ENCODE assay signal across 11 cellular contexts in genomic region chr19:40217027-40217810, GRCh38. TPM values are rescaled to one million over a fixed set of nuclear protein-coding genes. Genes with fewer than 3 reads are reported as not detected.
DNase-seq lines count a peak whose midpoint lies in the region; ATAC-seq and TF ChIP-seq lines count a peak whose summit lies in the region.
"Had no signal": no experiment of that assay in that cellular context is flagged by ENCODE, and none has a peak within 500 bp of the region (broad histone marks: within the 10 kb centered on the region; RNA-seq: fewer than 3 reads in every experiment).

No MANE protein-coding gene starts in this region.

- no peaks in the 10 kb centered on the region for H3K36me3 Mint-ChIP-seq in activated CD4-positive, alpha-beta T cell treated with anti-CD3 and anti-CD28 coated beads for 36 hours (ENCODE audit: low read depth)

- peaks cover 18 to 69% (median 41%) of the 10 kb centered on the region in 3 donors for H3K27me3 ChIP-seq in stomach

- H3K9me3 Mint-ChIP-seq in activated CD4-positive, alpha-beta T cell treated with anti-CD3 and anti-CD28 coated beads for 36 hours (ENCODE audit: low read depth) = peaks cover 2% of the 10 kb centered on the region

- CTCF ChIA-PET in activated CD4-positive, alpha-beta T cell treated with anti-CD3 and anti-CD28 coated beads for 36 hours (lab: Charles Lee) = interaction anchor here (0.5 to 1.3 kb wide), 6 partner anchors 12 to 78 kb away, joined by 3 to 6 read pairs (median 4); no protein-coding TSS in a partner anchor

- TF ChIP-seq CTCF in fibroblast of the aortic adventitia (IDR thresholded peaks at IDR 0.05; ENCODE audit: insufficient read depth, low read length) (peak; percentile 30), stomach (IDR thresholded peaks at IDR 0.05) (peak in 4 of 7 experiments; percentile 10 to 14 (median 11))

- no peak for TF ChIP-seq POLR2A in stomach (IDR thresholded peaks at IDR 0.05)

- no peak overlapping the region for H3K27ac ChIP-seq in stomach
- H3K27ac ChIP-seq: BLaER1 treated with 17β-estradiol and CSF1 and Interleukin-3, amounts not matched to agents 10 nM and 100 nM had no signal

- peaks cover 0 to 12% (median 10%) of the 10 kb centered on the region in 4 donors for H3K36me3 ChIP-seq in stomach

- intact Hi-C loops in activated CD4-positive, alpha-beta T cell treated with anti-CD3 and anti-CD28 coated beads for 36 hours (cut with DNase I, micrococcal nuclease) = no loop called here
- intact Hi-C loops in stomach (cut with DNase I; ENCODE audit: low total_unique reads) = no loop called here

- H3K4me3 Mint-ChIP-seq in activated CD4-positive, alpha-beta T cell treated with anti-CD3 and anti-CD28 coated beads for 36 hours = no peak overlapping the region

- POLR2A ChIA-PET in activated CD4-positive, alpha-beta T cell treated with anti-CD3 and anti-CD28 coated beads for 36 hours (lab: Charles Lee) = no interaction called here

- H3K4me3 ChIP-seq in fibroblast of the aortic adventitia (ENCODE audit: low read depth, low read length) (no peak overlapping the region), stomach (peak overlapping the region in 1 of 4 donors; percentile 25)

- H3K27me3 Mint-ChIP-seq in activated CD4-positive, alpha-beta T cell treated with anti-CD3 and anti-CD28 coated beads for 36 hours = peaks cover 39% of the 10 kb centered on the region

- H3K4me1 ChIP-seq in stomach = peaks cover 0 to 31% (median 19%) of the 10 kb centered on the region in 4 donors

- no peaks in the 10 kb centered on the region for H3K9me3 ChIP-seq in stomach

- TF ChIP-seq EP300 in stomach (IDR thresholded peaks at IDR 0.05) = no peak

- H3K4me1 Mint-ChIP-seq in activated CD4-positive, alpha-beta T cell treated with anti-CD3 and anti-CD28 coated beads for 36 hours = peaks cover 11% of the 10 kb centered on the region

- 6 to 12% (median 9%) methylated on average over 37 to 54 of the region's 54 CpGs for WGBS in stomach, 5 donors

- no peak overlapping the region for H3K27ac Mint-ChIP-seq in activated CD4-positive, alpha-beta T cell treated with anti-CD3 and anti-CD28 coated beads for 36 hours

- peak; percentile 43 for DNase-seq in activated CD4-positive, alpha-beta T cell treated with anti-CD3 and anti-CD28 coated beads for 36 hours
- no peak for DNase-seq in activated CD4-positive, alpha-beta T cell treated with anti-CD3 and anti-CD28 coated beads for 1 hour
- peak; percentile 97 for DNase-seq in NCI-H748 (lab: John Stamatoyannopoulos, UW; ENCODE audit: unreplicated experiment)
- DNase-seq in fibroblast of the aortic adventitia (ENCODE audit: low read depth) = no peak
- peak; percentile 65 for DNase-seq in stomach
- no peak for DNase-seq in activated CD8-positive, alpha-beta memory T cell treated with anti-CD3 and anti-CD28 coated beads, Interleukin-2, amount 50 U/mL, for 48 hours
- no peak for DNase-seq in RKO (ENCODE audit: low spot score)

- no peak for ATAC-seq in activated CD4-positive, alpha-beta T cell treated with anti-CD3 and anti-CD28 coated beads for 36 hours
- ATAC-seq in HG02798 (IDR thresholded peaks at IDR 0.05; ENCODE audit: poor library complexity, unreplicated experiment) = no peak

RNA-seq across cellular contexts. Expression of gene TTC9B, which starts 1.0 kb away (rescaled TPM):
- not detected for total RNA-seq in activated CD4-positive, alpha-beta T cell treated with anti-CD3 and anti-CD28 coated beads for 36 hours
- not detected in 2 replicates for total RNA-seq in fibroblast of the aortic adventitia (ENCODE audit: low replicate concordance)
- total RNA-seq in stomach = under 1 TPM in 1 of 5 donors, not detected in 4; 0.37 TPM
- polyA plus RNA-seq in stomach = under 1 TPM in 1 of 3 donors, not detected in 2; 0.35 TPM
- total RNA-seq: SK-MEL-5, subcutaneous adipose tissue had no signal

RNA-seq across cellular contexts. Expression of gene CCNP, which starts 9.3 kb away (rescaled TPM):
- under 1 TPM in 1 of 2 experiments, not detected in 1; 0.12 TPM for total RNA-seq in activated CD4-positive, alpha-beta T cell treated with anti-CD3 and anti-CD28 coated beads for 36 hours
- total RNA-seq in fibroblast of the aortic adventitia (ENCODE audit: low replicate concordance) (0.33 TPM in 1 of 2 replicates, not detected in the other), stomach (not detected)
- polyA plus RNA-seq in stomach = under 1 TPM in 2 of 3 donors, not detected in 1; 0.19 to 0.48 TPM

RNA-seq across cellular contexts. Expression of gene MAP3K10, which starts 26.0 kb away (rescaled TPM):
- 10 to 100 TPM in 1 of 2 experiments, 1 to 10 TPM in 1; 8.7 to 10.8 TPM for total RNA-seq in activated CD4-positive, alpha-beta T cell treated with anti-CD3 and anti-CD28 coated beads for 36 hours
- total RNA-seq in fibroblast of the aortic adventitia (ENCODE audit: low replicate concordance) (5.0 and 8.0 TPM in 2 replicates), stomach (10 to 100 TPM in 4 of 5 donors, 1 to 10 TPM in 1; 8.8 to 34.5 (median 15.2) TPM)
- polyA plus RNA-seq in stomach = 10 to 100 TPM in 1 of 3 donors, 1 to 10 TPM in 2; 5.2 to 18.3 (median 6.1) TPM

Comparison
In these comparisons a context has a peak if more than half of its experiments do, and no peak if none do; other contexts are left out.
1. DNase-seq: peak in activated CD4-positive, alpha-beta T cell treated with anti-CD3 and anti-CD28 coated beads for 36 hours (single experiment), NCI-H748 (single experiment) and stomach (single experiment); none in activated CD4-positive, alpha-beta T cell treated with anti-CD3 and anti-CD28 coated beads for 1 hour (single experiment), fibroblast of the aortic adventitia (single experiment), activated CD8-positive, alpha-beta memory T cell treated with anti-CD3 and anti-CD28 coated beads, Interleukin-2, amount 50 U/mL, for 48 hours (single experiment) and RKO (single experiment).